In the genomic region with DNA sequence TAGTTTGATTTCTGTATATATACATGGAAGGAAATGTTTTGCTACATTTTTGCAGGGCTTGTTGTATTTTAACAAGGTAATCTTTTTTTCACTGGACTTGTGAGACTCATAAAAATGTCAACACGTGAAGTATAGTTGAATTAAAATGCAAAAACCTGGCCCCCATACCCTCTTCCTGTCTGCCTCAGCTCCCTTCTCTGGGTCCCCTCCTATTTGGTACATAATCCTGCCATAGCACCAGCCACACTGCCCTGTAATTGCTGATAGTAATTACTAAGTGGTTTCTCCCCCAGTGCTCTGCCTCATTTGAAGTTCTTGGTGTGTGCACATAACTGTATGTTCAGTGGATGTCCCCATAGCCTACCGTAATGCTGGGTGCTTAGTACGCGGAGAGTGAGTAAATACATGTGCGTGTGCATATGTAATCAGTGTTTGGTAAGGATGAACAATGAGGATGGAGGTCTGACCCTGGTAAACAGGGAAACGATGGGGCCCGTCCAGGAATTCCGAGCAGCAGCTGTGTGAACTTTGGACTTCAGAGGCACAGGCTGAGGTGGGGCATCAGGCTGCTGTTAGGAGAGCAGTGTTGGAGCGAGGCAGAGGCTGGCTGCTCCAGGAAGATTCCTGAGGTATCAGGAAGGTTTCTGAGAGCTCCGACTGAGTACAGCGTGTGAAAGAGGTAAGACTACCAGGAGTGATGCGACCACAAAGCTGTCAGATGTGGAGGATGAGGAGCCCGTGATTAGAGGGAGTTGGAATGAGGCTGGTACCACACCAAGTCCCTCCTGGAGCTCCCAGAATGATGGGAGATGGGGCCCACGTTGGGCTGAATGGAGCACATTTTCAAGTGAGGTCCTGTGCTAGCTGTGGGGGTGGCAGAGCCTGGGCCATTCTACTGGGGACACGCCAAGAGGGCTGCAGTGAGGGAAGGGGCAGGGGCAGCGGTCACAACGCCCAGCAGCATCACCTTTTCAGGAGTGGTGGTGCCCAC, we compare ENCODE assay signal across 18 cellular contexts.
DNase-seq lines count a peak whose midpoint lies in the region; ATAC-seq, FAIRE-seq and TF ChIP-seq lines count a peak whose summit lies in the region.
"Had no signal": no experiment of that assay in that cellular context is flagged by ENCODE, and none has a peak within 500 bp of the region (broad histone marks: within the 10 kb centered on the region; RNA-seq: fewer than 3 reads in every experiment).

No MANE protein-coding gene starts in this region.

- H3K36me3 ChIP-seq in bronchial epithelial cell (ENCODE audit: control insufficient read depth, insufficient read depth, low read length) (no peaks in the 10 kb centered on the region), pancreas (no peaks in the 10 kb centered on the region), breast epithelium (no peaks in the 10 kb centered on the region), right atrium auricular region (no peaks in the 10 kb centered on the region)
- H3K36me3 ChIP-seq: left lung, MG63, vagina had no signal

- FAIRE-seq in bronchial epithelial cell (lab: Jason Lieb, UNC) = peak; percentile 58
- FAIRE-seq in pancreas (lab: Jason Lieb, UNC) = no peak

- BruUV-seq in Calu3 (replicated peaks; lab: Mats Ljungman, UMichigan) = no TSS peak

- 35 to 39% methylated on average over 17 of the region's 17 CpGs for WGBS in pancreas, 2 donors

- H3K9me3 Mint-ChIP-seq in Calu3 (ENCODE audit: low read depth, unreplicated experiment) = peaks cover 4% of the 10 kb centered on the region
- H3K9me3 Mint-ChIP-seq in effector memory CD8-positive, alpha-beta T cell = peaks cover 2 to 6% of the 10 kb centered on the region in 2 donors

- H3K9me3 ChIP-seq in pancreas (no peaks in the 10 kb centered on the region), breast epithelium (no peaks in the 10 kb centered on the region), right atrium auricular region (no peaks in the 10 kb centered on the region)
- H3K9me3 ChIP-seq: left lung, MG63, vagina had no signal

- H3K27ac ChIP-seq in pancreas (peak overlapping the region in 2 of 4 donors; percentile 42 to 43), breast epithelium (no peak overlapping the region), right atrium auricular region (no peak overlapping the region)
- H3K27ac ChIP-seq: left lung, parathyroid adenoma, vagina had no signal

- peak overlapping the region; percentile 13 for H3K4me3 Mint-ChIP-seq in Calu3 (ENCODE audit: low read depth, unreplicated experiment)
- no peak overlapping the region for H3K4me3 Mint-ChIP-seq in effector memory CD8-positive, alpha-beta T cell
- H3K4me3 Mint-ChIP-seq: activated T-helper 1 cell treated with anti-CD3 and anti-CD28 coated beads, Interleukin-12 subunit alpha, Interleukin-12 subunit beta, Interleukin-2, Interleukin-4 antibody, amounts not matched to agents 30 ng/mL and 10 ng/mL and 1 ng/mL, durations not matched to agents 14 hours and 24 hours and 36 hours had no signal

- CTCF ChIA-PET in Calu3 (lab: Charles Lee) = interaction anchor here (0.5 to 1.0 kb wide), 2 partner anchors 518 to 573 kb away, joined by 3 to 4 read pairs; no protein-coding TSS in a partner anchor

- H3K36me3 Mint-ChIP-seq in Calu3 (ENCODE audit: insufficient read depth, unreplicated experiment) = no peaks in the 10 kb centered on the region
- no peaks in the 10 kb centered on the region for H3K36me3 Mint-ChIP-seq in effector memory CD8-positive, alpha-beta T cell (ENCODE audit: insufficient read depth)

- H3K27me3 Mint-ChIP-seq in Calu3 (ENCODE audit: unreplicated experiment) = no peaks in the 10 kb centered on the region
- peaks cover 0 to 6% of the 10 kb centered on the region in 2 donors for H3K27me3 Mint-ChIP-seq in effector memory CD8-positive, alpha-beta T cell

- peak overlapping the region; percentile 11 for H3K27ac Mint-ChIP-seq in Calu3 (ENCODE audit: unreplicated experiment)
- no peak overlapping the region for H3K27ac Mint-ChIP-seq in effector memory CD8-positive, alpha-beta T cell
- H3K27ac Mint-ChIP-seq: activated T-helper 1 cell treated with anti-CD3 and anti-CD28 coated beads, Interleukin-12 subunit alpha, Interleukin-12 subunit beta, Interleukin-2, Interleukin-4 antibody, amounts not matched to agents 30 ng/mL and 10 ng/mL and 1 ng/mL, durations not matched to agents 14 hours and 24 hours and 36 hours had no signal

- H3K4me1 Mint-ChIP-seq in Calu3 (ENCODE audit: low read depth, unreplicated experiment) = peaks cover 13% of the 10 kb centered on the region
- peaks cover 0 to 10% of the 10 kb centered on the region in 2 donors for H3K4me1 Mint-ChIP-seq in effector memory CD8-positive, alpha-beta T cell (ENCODE audit: low read depth in 2 of 2)

- H3K27me3 ChIP-seq in bronchial epithelial cell (ENCODE audit: control insufficient read depth, insufficient read depth, low read length) (peaks cover 2% of the 10 kb centered on the region), pancreas (no peaks in the 10 kb centered on the region), breast epithelium (no peaks in the 10 kb centered on the region), right atrium auricular region (no peaks in the 10 kb centered on the region)
- H3K27me3 ChIP-seq: left lung, MG63, vagina had no signal

- TF ChIP-seq CTCF in Calu3 (IDR thresholded peaks at IDR 0.05; ENCODE audit: unreplicated experiment) = no peak
- TF ChIP-seq CTCF in bronchial epithelial cell (IDR thresholded peaks at IDR 0.05; ENCODE audit: insufficient read depth, low read length, severe bottlenecking) = no peak
- no peak for TF ChIP-seq CTCF in pancreas (IDR thresholded peaks at IDR 0.05)
- no peak for TF ChIP-seq CTCF in breast epithelium (IDR thresholded peaks at IDR 0.05)
- no peak for TF ChIP-seq CTCF in right atrium auricular region (IDR thresholded peaks at IDR 0.05)

- TF ChIP-seq POLR2A in breast epithelium (IDR thresholded peaks at IDR 0.05) = no peak

- H3K4me3 ChIP-seq in bronchial epithelial cell (ENCODE audit: low read depth, low read length) (no peak overlapping the region), pancreas (no peak overlapping the region), breast epithelium (no peak overlapping the region), right atrium auricular region (no peak overlapping the region)
- H3K4me3 ChIP-seq: left lung, MG63, vagina had no signal

- intact Hi-C loops in Calu3 (cut with micrococcal nuclease; ENCODE audit: unreplicated experiment) = loop anchor here (10.0 kb wide), 1 partner anchor 80 kb away; no protein-coding TSS in a partner anchor
- intact Hi-C loops in pancreas (cut with DNase I) = no loop called here
- intact Hi-C loops in breast epithelium (cut with DNase I; ENCODE audit: low total_unique reads) = no loop called here

- ATAC-seq in pancreas = peak; percentile 74 to 83 (median 80)
- no peak for ATAC-seq in effector memory CD8-positive, alpha-beta T cell (replicated peaks)
- ATAC-seq: HCT116; left lung; stimulated activated naive CD8-positive, alpha-beta T cell treated with anti-CD3 and anti-CD28 coated beads, Interleukin-15, Interleukin-2, amounts not matched to agents 100 U/mL and 50 U/mL, for 24 hours had no signal

- DNase-seq in Calu3 (peak; percentile 42), NCI-H146 (lab: John Stamatoyannopoulos, UW) (peak; percentile 47), bronchial epithelial cell (ENCODE audit: low read depth) (no peak), pancreas (peak in 4 of 6 donors; percentile 49 to 54 (median 52)), RPMI8226 (no peak), breast epithelium (ENCODE audit: low spot score in 2 of 2) (no peak), right atrium auricular region (ENCODE audit: low spot score) (no peak)
- no peak for DNase-seq in effector memory CD8-positive, alpha-beta T cell
- DNase-seq: cerebellar nuclear complex; MG63; stimulated activated CD4-positive, alpha-beta T cell treated with anti-CD3 and anti-CD28 coated beads, Interleukin-12 subunit alpha, Interleukin-12 subunit beta, amount 100 ng/mL, for 4 hours; stimulated activated naive CD8-positive, alpha-beta T cell treated with anti-CD3 and anti-CD28 coated beads, Interleukin-15, Interleukin-2, amounts not matched to agents 100 U/mL and 50 U/mL, for 24 hours; SW 1271 had no signal

- peaks cover 24 to 38% (median 32%) of the 10 kb centered on the region in 3 donors for H3K4me1 ChIP-seq in pancreas
- peaks cover 0 to 12% of the 10 kb centered on the region in 2 donors for H3K4me1 ChIP-seq in breast epithelium
- peaks cover 0 to 22% of the 10 kb centered on the region in 2 donors for H3K4me1 ChIP-seq in right atrium auricular region
- H3K4me1 ChIP-seq: parathyroid adenoma had no signal

Comparison
In these comparisons a context has a peak if more than half of its experiments do, and no peak if none do; other contexts are left out.
1. DNase-seq: peak in Calu3 (single experiment), NCI-H146 (single experiment) and pancreas (4 of 6); none in bronchial epithelial cell (single experiment), RPMI8226 (single experiment), effector memory CD8-positive, alpha-beta T cell (0 of 3), breast epithelium (0 of 2) and right atrium auricular region (single experiment).